ENCODE assay signal across 3 cellular contexts in the genomic region with DNA sequence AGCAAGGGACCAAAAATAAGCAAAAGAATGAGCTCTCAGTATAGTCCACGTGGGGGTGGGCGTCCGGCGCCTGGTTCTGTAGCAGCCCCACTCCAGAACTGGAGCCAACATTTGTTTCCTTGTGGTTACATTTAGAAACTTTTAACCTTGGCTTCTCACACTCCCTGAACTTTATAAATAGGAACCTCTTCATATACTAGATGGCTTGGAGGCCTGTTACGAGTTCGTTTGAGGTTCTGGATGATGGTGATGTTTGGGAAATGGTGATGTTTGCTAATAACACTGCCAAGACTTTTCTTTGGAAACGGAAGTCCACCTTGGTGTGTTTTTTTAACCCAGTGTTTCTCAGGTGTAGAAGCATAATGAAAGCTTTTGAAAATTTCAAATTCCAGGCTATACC.
TF ChIP-seq lines count a peak whose summit lies in the region.

No MANE protein-coding gene starts in this region.

TF ChIP-seq in IMR-90, 13 proteins besides CTCF, POLR2A, EP300 and RAD21:
- no peak for TF ChIP-seq MAFK (IDR thresholded peaks at IDR 0.05; ENCODE audit: low read depth, low read length)
- no peak for TF ChIP-seq RCOR1 (IDR thresholded peaks at IDR 0.05; ENCODE audit: insufficient replicate concordance, low read length)
- no peak for TF ChIP-seq BHLHE40 (IDR thresholded peaks at IDR 0.05; ENCODE audit: low read depth, low read length)
- TF ChIP-seq RFX5 (IDR thresholded peaks at IDR 0.05; ENCODE audit: low read depth, low read length): no peak
- TF ChIP-seq SMC3 (IDR thresholded peaks at IDR 0.05; ENCODE audit: low read depth, low read length): no peak
- TF ChIP-seq, protein P1, sequence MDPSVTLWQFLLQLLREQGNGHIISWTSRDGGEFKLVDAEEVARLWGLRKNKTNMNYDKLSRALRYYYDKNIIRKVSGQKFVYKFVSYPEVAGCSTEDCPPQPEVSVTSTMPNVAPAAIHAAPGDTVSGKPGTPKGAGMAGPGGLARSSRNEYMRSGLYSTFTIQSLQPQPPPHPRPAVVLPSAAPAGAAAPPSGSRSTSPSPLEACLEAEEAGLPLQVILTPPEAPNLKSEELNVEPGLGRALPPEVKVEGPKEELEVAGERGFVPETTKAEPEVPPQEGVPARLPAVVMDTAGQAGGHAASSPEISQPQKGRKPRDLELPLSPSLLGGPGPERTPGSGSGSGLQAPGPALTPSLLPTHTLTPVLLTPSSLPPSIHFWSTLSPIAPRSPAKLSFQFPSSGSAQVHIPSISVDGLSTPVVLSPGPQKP (IDR thresholded peaks at IDR 0.05; ENCODE audit: borderline replicate concordance, low read depth, low read length): no peak
- no peak for TF ChIP-seq FOS (IDR thresholded peaks at IDR 0.05; ENCODE audit: low read depth, low read length)
- TF ChIP-seq CEBPB (IDR thresholded peaks at IDR 0.05; ENCODE audit: low read depth, low read length): no peak
- no peak for TF ChIP-seq MAZ (IDR thresholded peaks at IDR 0.05; ENCODE audit: borderline replicate concordance, low read depth, low read length)
- no peak for TF ChIP-seq NFE2L2 (IDR thresholded peaks at IDR 0.05; ENCODE audit: low read depth, low read length)
- TF ChIP-seq MXI1 (IDR thresholded peaks at IDR 0.05; ENCODE audit: borderline replicate concordance, low read depth, low read length): no peak
- TF ChIP-seq, protein P2, sequence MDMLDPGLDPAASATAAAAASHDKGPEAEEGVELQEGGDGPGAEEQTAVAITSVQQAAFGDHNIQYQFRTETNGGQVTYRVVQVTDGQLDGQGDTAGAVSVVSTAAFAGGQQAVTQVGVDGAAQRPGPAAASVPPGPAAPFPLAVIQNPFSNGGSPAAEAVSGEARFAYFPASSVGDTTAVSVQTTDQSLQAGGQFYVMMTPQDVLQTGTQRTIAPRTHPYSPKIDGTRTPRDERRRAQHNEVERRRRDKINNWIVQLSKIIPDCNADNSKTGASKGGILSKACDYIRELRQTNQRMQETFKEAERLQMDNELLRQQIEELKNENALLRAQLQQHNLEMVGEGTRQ (IDR thresholded peaks at IDR 0.05; ENCODE audit: low read depth, low read length): no peak

TF ChIP-seq in H1, 55 proteins besides CTCF, POLR2A, EP300 and RAD21:
- TF ChIP-seq SP2 (IDR thresholded peaks at IDR 0.05; ENCODE audit: low read length): no peak
- no peak for TF ChIP-seq MAFK (IDR thresholded peaks at IDR 0.05; ENCODE audit: low read depth, low read length)

TF ChIP-seq in HEK293T, 16 proteins besides CTCF, POLR2A, EP300 and RAD21:
- TF ChIP-seq FOXA1 (IDR thresholded peaks at IDR 0.05) (no peak), SP1 (IDR thresholded peaks at IDR 0.05) (no peak), CTBP1 (IDR thresholded peaks at IDR 0.05; ENCODE audit: borderline replicate concordance) (no peak), LEF1 (IDR thresholded peaks at IDR 0.05; ENCODE audit: borderline replicate concordance) (no peak), FOXM1 (IDR thresholded peaks at IDR 0.05; ENCODE audit: borderline replicate concordance) (no peak)
